Comparison of ENCODE assay signal across 1 cellular context in genomic region chr18:53935803-53936202, GRCh38.
TF ChIP-seq lines count a peak whose summit lies in the region.

No MANE protein-coding gene starts in this region.

TF ChIP-seq in H1, 55 proteins besides CTCF, POLR2A, EP300 and RAD21:
- TF ChIP-seq CHD1 (IDR thresholded peaks at IDR 0.05; ENCODE audit: low read depth, low read length): no peak
- no peak for TF ChIP-seq YY1 (IDR thresholded peaks at IDR 0.05; ENCODE audit: low read depth, low read length)
- no peak for TF ChIP-seq SUZ12 (IDR thresholded peaks at IDR 0.05; ENCODE audit: low read length)
- TF ChIP-seq SIRT6 (IDR thresholded peaks at IDR 0.05; ENCODE audit: low read length): no peak
- no peak for TF ChIP-seq SP4 (IDR thresholded peaks at IDR 0.05; ENCODE audit: low read length)
- no peak for TF ChIP-seq ASH2L (IDR thresholded peaks at IDR 0.05; ENCODE audit: low read length)
- no peak for TF ChIP-seq SP2 (IDR thresholded peaks at IDR 0.05; ENCODE audit: low read length)
- TF ChIP-seq HDAC6 (IDR thresholded peaks at IDR 0.05; ENCODE audit: low read depth, low read length): no peak
- TF ChIP-seq USF2 (IDR thresholded peaks at IDR 0.05; ENCODE audit: low read length): no peak
- no peak for TF ChIP-seq SIX5 (IDR thresholded peaks at IDR 0.05; ENCODE audit: low read depth, low read length)
- TF ChIP-seq ATF2 (IDR thresholded peaks at IDR 0.05; ENCODE audit: low read length): no peak
